8 cellular contexts compared by ENCODE assay signal in the genomic region with DNA sequence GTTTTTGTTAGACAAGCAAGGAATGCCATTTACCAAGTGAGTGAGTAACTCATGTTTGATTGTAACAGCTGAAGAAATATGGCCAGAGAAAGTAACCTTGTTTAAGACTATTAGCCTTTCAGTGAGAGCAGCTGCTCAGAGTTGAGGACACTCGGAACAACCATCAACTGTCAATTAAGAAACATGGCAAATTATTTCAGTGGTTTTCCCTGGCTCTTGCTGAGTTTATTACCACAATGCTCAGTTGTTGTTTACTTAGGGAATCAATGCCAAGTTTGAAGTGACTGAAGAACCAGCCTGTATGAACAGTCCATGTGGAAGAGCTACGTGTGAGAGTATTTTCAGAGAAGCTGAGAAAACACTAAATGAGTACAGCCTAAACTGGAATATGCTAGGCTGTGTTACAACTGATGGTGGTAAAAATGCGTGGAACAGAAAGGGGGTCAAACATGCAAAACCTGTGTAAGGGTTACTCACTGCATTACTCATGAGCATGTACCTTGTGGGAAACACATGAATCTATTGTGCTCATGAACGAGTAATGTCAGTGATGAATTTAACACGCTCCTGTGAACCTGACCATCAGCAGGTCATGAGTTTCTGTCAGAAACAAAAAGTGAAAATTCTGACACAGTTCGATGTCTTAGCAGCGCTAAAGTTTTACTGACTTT. TPM values are rescaled to one million over a fixed set of nuclear protein-coding genes. Genes with fewer than 3 reads are reported as not detected.
DNase-seq lines count a peak whose midpoint lies in the region; ATAC-seq, FAIRE-seq and TF ChIP-seq lines count a peak whose summit lies in the region.

No MANE protein-coding gene starts in this region.

- peak overlapping the region; percentile 83 for H3K4me2 ChIP-seq in smooth muscle cell

- 62% methylated on average over 7 of the region's 7 CpGs for WGBS in smooth muscle cell (ENCODE audit: low lambda C conversion rate)

- peak; percentile 71 for FAIRE-seq in RCC 7860 (lab: Jason Lieb, UNC)

- DNase-seq in AG08395 (ENCODE audit: low spot score) = peak; percentile 40
- peak; percentile 70 for DNase-seq in RCC 7860 (ENCODE audit: low spot score)
- DNase-seq in epithelial cell of proximal tubule (ENCODE audit: low read depth) = peak; percentile 88
- DNase-seq in smooth muscle cell (lab: John Stamatoyannopoulos, UW; ENCODE audit: unreplicated experiment) = no peak
- DNase-seq in GDM1 (lab: John Stamatoyannopoulos, UW) = no peak
- DNase-seq in OCI-M1 (lab: John Stamatoyannopoulos, UW) = no peak

- TF ChIP-seq CTCF in epithelial cell of proximal tubule (conservative IDR thresholded peaks at IDR 0.05; ENCODE audit: low read depth, low read length) = no peak
- TF ChIP-seq CTCF in smooth muscle cell (IDR thresholded peaks at IDR 0.05; ENCODE audit: borderline replicate concordance, insufficient read depth, poor library complexity, severe bottlenecking) = no peak

- H3K4me3 ChIP-seq in epithelial cell of proximal tubule (ENCODE audit: low read depth, low read length) = peak overlapping the region; percentile 15
- H3K4me3 ChIP-seq in smooth muscle cell = no peak overlapping the region

- H3K27ac ChIP-seq in smooth muscle cell (ENCODE audit: low read depth) = peak overlapping the region; percentile 100

- ATAC-seq in GM18517 (IDR thresholded peaks at IDR 0.05; ENCODE audit: unreplicated experiment) (peak; percentile 72), HG02884 (IDR thresholded peaks at IDR 0.05; ENCODE audit: unreplicated experiment) (peak; percentile 74)

- H3F3A ChIP-seq in smooth muscle cell (ENCODE audit: low read depth) = peaks cover 32% of the 10 kb centered on the region

- no peaks in the 10 kb centered on the region for H3K27me3 ChIP-seq in smooth muscle cell (ENCODE audit: low read depth)

- H2AFZ ChIP-seq in smooth muscle cell (ENCODE audit: low read depth) = no peak overlapping the region

- peaks cover 91% of the 10 kb centered on the region for H3K79me2 ChIP-seq in smooth muscle cell (ENCODE audit: low read depth)

- peak overlapping the region; percentile 67 for H3K9ac ChIP-seq in smooth muscle cell (ENCODE audit: low read depth)

- peaks cover 38% of the 10 kb centered on the region for H3K4me1 ChIP-seq in smooth muscle cell (ENCODE audit: low read depth)

- H3K9me3 ChIP-seq in smooth muscle cell (replicated peaks; ENCODE audit: low read depth) = no peaks in the 10 kb centered on the region

- H3K36me3 ChIP-seq in smooth muscle cell (ENCODE audit: low read depth) = no peaks in the 10 kb centered on the region

- peaks cover 54% of the 10 kb centered on the region for H4K20me1 ChIP-seq in smooth muscle cell (ENCODE audit: low read depth)

RNA-seq across cellular contexts. Expression of a gene that starts 33.7 kb away (rescaled TPM):
- total RNA-seq in epithelial cell of proximal tubule (37.8 and 43.6 TPM in 2 replicates), smooth muscle cell (87.2 and 111 TPM in 2 replicates)
- polyA plus RNA-seq in smooth muscle cell = 21.5 and 25.8 TPM in 2 replicates

Comparison
In these comparisons a context has a peak if more than half of its experiments do, and no peak if none do; other contexts are left out.
1. DNase-seq: peak in AG08395 (single experiment), RCC 7860 (single experiment) and epithelial cell of proximal tubule (single experiment); none in smooth muscle cell (single experiment), GDM1 (single experiment) and OCI-M1 (single experiment).